ENCODE assay signal across 20 cellular contexts in the genomic region with DNA sequence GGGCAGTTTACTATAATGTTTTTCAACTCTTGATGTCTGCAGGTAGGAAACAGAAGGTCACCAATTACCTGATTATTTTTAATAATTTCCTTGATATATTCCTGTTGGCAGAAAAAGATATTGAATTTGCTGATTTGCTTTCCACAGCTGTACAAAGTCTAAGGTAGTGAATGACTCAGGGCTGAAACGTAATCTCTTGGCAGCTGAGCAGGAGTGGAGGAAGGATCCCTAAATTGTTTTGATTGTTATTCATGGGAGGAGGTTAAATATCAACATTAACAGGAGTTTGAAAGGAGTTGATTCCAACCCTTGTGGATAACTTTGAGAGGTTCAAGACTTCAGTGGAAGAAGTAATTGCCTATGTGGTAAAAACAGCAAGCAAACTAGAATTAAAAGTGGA.
A peak's percentile ranks its signal among the peaks of the same experiment; 100 is the strongest.
DNase-seq lines count a peak whose midpoint lies in the region; ATAC-seq and TF ChIP-seq lines count a peak whose summit lies in the region.
"Had no signal": no experiment of that assay in that cellular context is flagged by ENCODE, and none has a peak within 500 bp of the region (broad histone marks: within the 10 kb centered on the region; RNA-seq: fewer than 3 reads in every experiment).

No MANE protein-coding gene starts in this region.

- H3K4me1 ChIP-seq in breast epithelium, result no peaks in the 10 kb centered on the region
- H3K4me1 ChIP-seq in mesenchymal stem cell (ENCODE audit: control insufficient read depth, insufficient read depth, low read depth, low read length), result no peaks in the 10 kb centered on the region

- H2BK15ac ChIP-seq in mesenchymal stem cell (ENCODE audit: low read depth, poor library complexity, severe bottlenecking), result no peak overlapping the region

- no peak overlapping the region for H2BK120ac ChIP-seq in mesenchymal stem cell (ENCODE audit: low read depth, low read length)

- intact Hi-C loops in MCF 10A (cut with micrococcal nuclease) (no loop called here), breast epithelium (cut with DNase I; ENCODE audit: low total_unique reads) (no loop called here)

- H3K4me2 ChIP-seq in mesenchymal stem cell (ENCODE audit: low read length, poor library complexity, severe bottlenecking), result no peak overlapping the region

- H3K18ac ChIP-seq in mesenchymal stem cell (ENCODE audit: low read depth in 1 of 2, low read length in 2 of 2), result no peak overlapping the region

- no peaks in the 10 kb centered on the region for H3K79me1 ChIP-seq in mesenchymal stem cell (replicated peaks; ENCODE audit: low read length, poor library complexity, severe bottlenecking)

- H2BK12ac ChIP-seq in mesenchymal stem cell (ENCODE audit: low read length in 2 of 2), result no peak overlapping the region

- TF ChIP-seq CTCF in MCF 10A (IDR thresholded peaks at IDR 0.05; ENCODE audit: unreplicated experiment) (no peak), breast epithelium (IDR thresholded peaks at IDR 0.05) (no peak)

- no peak overlapping the region for H3K23ac ChIP-seq in mesenchymal stem cell (ENCODE audit: low read length in 2 of 2)

- H3K9me3 Mint-ChIP-seq in MCF 10A (ENCODE audit: unreplicated experiment), result no peaks in the 10 kb centered on the region
- H3K9me3 Mint-ChIP-seq: activated naive CD4-positive, alpha-beta T cell treated with anti-CD3 and anti-CD28 coated beads, Interleukin-2, amount 10 ng/mL, durations not matched to agents 7 days and 5 days had no signal

- no peaks in the 10 kb centered on the region for H3K27me3 Mint-ChIP-seq in MCF 10A (ENCODE audit: insufficient read depth, unreplicated experiment)
- H3K27me3 Mint-ChIP-seq: activated naive CD4-positive, alpha-beta T cell treated with anti-CD3 and anti-CD28 coated beads, Interleukin-2, amount 10 ng/mL, durations not matched to agents 7 days and 5 days; CD4-positive, CD25-positive, alpha-beta regulatory T cell; T-helper 17 cell had no signal

- H4K8ac ChIP-seq in mesenchymal stem cell (ENCODE audit: low read length), result no peak overlapping the region

- CTCF ChIA-PET in MCF 10A (lab: Yijun Ruan, JAX), result interaction anchor here (0.6 kb wide), 1 partner anchor 238 kb away, joined by 3 read pairs; no protein-coding TSS in a partner anchor

- no peak overlapping the region for H3K27ac ChIP-seq in breast epithelium
- no peak overlapping the region for H3K27ac ChIP-seq in mesenchymal stem cell (ENCODE audit: low read length, poor library complexity, severe bottlenecking)

- no peak overlapping the region for H3K14ac ChIP-seq in mesenchymal stem cell (ENCODE audit: low read length in 2 of 2)

- H3K4me3 ChIP-seq in breast epithelium (no peak overlapping the region), mesenchymal stem cell (ENCODE audit: insufficient read depth in 1 of 2, low read depth in 1 of 2, low read length in 2 of 2) (no peak overlapping the region)

- peaks cover 8% of the 10 kb centered on the region for H3K4me1 Mint-ChIP-seq in MCF 10A (ENCODE audit: insufficient read depth, unreplicated experiment)
- H3K4me1 Mint-ChIP-seq: activated naive CD4-positive, alpha-beta T cell treated with anti-CD3 and anti-CD28 coated beads, Interleukin-2, amount 10 ng/mL, durations not matched to agents 7 days and 5 days; CD4-positive, CD25-positive, alpha-beta regulatory T cell; natural killer cell; T-helper 17 cell had no signal

- no peak overlapping the region for H2AFZ ChIP-seq in mesenchymal stem cell (ENCODE audit: low read depth, low read length)

- 65% methylated on average over 1 of the region's 1 CpG for WGBS in mesenchymal stem cell

- no peak overlapping the region for H4K91ac ChIP-seq in mesenchymal stem cell (ENCODE audit: low read length)

- DNase-seq in MCF 10A (ENCODE audit: unreplicated experiment), result peak; percentile 47
- no peak for DNase-seq in breast epithelium (ENCODE audit: low spot score in 2 of 2)
- peak; percentile 23 for DNase-seq in amniotic stem cell (lab: John Stamatoyannopoulos, UW)
- peak; percentile 9 for DNase-seq in glomerular visceral epithelial cell (ENCODE audit: extremely low spot score)
- DNase-seq in mesenchymal stem cell, result no peak
- DNase-seq in NCI-H1436 treated with DMSO at 0.1 percent for 48 hours (lab: John Stamatoyannopoulos, UW), result no peak
- no peak for DNase-seq in Kasumi-1 (lab: John Stamatoyannopoulos, UW)
- DNase-seq: 8988T; activated CD4-positive, alpha-beta T cell treated with anti-CD3 and anti-CD28 coated beads for 1 hour; activated CD8-positive, alpha-beta memory T cell treated with anti-CD3 and anti-CD28 coated beads, Interleukin-2, amount 50 U/mL, for 48 hours; activated naive CD4-positive, alpha-beta T cell treated with anti-CD3 and anti-CD28 coated beads, Interleukin-2, amount 10 ng/mL, durations not matched to agents 7 days and 5 days; CD4-positive, CD25-positive, alpha-beta regulatory T cell; KG1; natural killer cell; NCI-H1694; stimulated activated CD4-positive, alpha-beta T cell treated with anti-CD3 and anti-CD28 coated beads, Interleukin-4, amount 100 ng/mL, for 4 hours; T-helper 17 cell; trophoblast cell had no signal

- no peak overlapping the region for H3K4ac ChIP-seq in mesenchymal stem cell (ENCODE audit: low read depth in 1 of 2, low read length in 2 of 2)

- ATAC-seq in GM18505 (IDR thresholded peaks at IDR 0.05; ENCODE audit: unreplicated experiment), result no peak
- ATAC-seq: natural killer cell, Right ventricle myocardium inferior, T-helper 17 cell had no signal

- H3K27ac Mint-ChIP-seq in MCF 10A (ENCODE audit: low read depth, unreplicated experiment), result no peak overlapping the region
- H3K27ac Mint-ChIP-seq: activated naive CD4-positive, alpha-beta T cell treated with anti-CD3 and anti-CD28 coated beads, Interleukin-2, amount 10 ng/mL, durations not matched to agents 7 days and 5 days; natural killer cell; T-helper 17 cell had no signal

- no peaks in the 10 kb centered on the region for H3K36me3 Mint-ChIP-seq in MCF 10A (ENCODE audit: insufficient read depth, unreplicated experiment)
- H3K36me3 Mint-ChIP-seq: activated naive CD4-positive, alpha-beta T cell treated with anti-CD3 and anti-CD28 coated beads, Interleukin-2, amount 10 ng/mL, durations not matched to agents 7 days and 5 days; CD4-positive, CD25-positive, alpha-beta regulatory T cell; natural killer cell had no signal

- H3K9me3 ChIP-seq in breast epithelium (no peaks in the 10 kb centered on the region), mesenchymal stem cell (ENCODE audit: control insufficient read depth, low read length) (no peaks in the 10 kb centered on the region)

- H3K27me3 ChIP-seq in breast epithelium, result no peaks in the 10 kb centered on the region
- no peaks in the 10 kb centered on the region for H3K27me3 ChIP-seq in mesenchymal stem cell (ENCODE audit: control insufficient read depth in 1 of 2, insufficient read depth in 1 of 2, low read length in 2 of 2)

- POLR2A ChIA-PET in MCF 10A (lab: Yijun Ruan, JAX), result no interaction called here

- H3K4me3 Mint-ChIP-seq in MCF 10A (ENCODE audit: unreplicated experiment), result no peak overlapping the region
- H3K4me3 Mint-ChIP-seq: activated naive CD4-positive, alpha-beta T cell treated with anti-CD3 and anti-CD28 coated beads, Interleukin-2, amount 10 ng/mL, durations not matched to agents 7 days and 5 days; CD4-positive, CD25-positive, alpha-beta regulatory T cell; natural killer cell; T-helper 17 cell had no signal

- no peak overlapping the region for H3K9ac ChIP-seq in mesenchymal stem cell (ENCODE audit: low read length)

- no peaks in the 10 kb centered on the region for H3K36me3 ChIP-seq in breast epithelium
- no peaks in the 10 kb centered on the region for H3K36me3 ChIP-seq in mesenchymal stem cell (ENCODE audit: control insufficient read depth in 1 of 2, insufficient read depth in 2 of 2, low read depth in 1 of 2, low read length in 2 of 2)

- BruUV-seq in MCF 10A (replicated peaks; lab: Mats Ljungman, UMichigan), result no TSS peak

- H2BK5ac ChIP-seq in mesenchymal stem cell (ENCODE audit: low read depth, low read length, poor library complexity, severe bottlenecking), result no peak overlapping the region

- no peak overlapping the region for H2AK5ac ChIP-seq in mesenchymal stem cell (ENCODE audit: low read length, severe bottlenecking)

- TF ChIP-seq POLR2A in breast epithelium (IDR thresholded peaks at IDR 0.05), result no peak
- TF ChIP-seq POLR2A in GM18505 (IDR thresholded peaks at IDR 0.05; ENCODE audit: borderline replicate concordance, extremely low read depth, insufficient read depth, insufficient read length), result no peak

Comparison
In these comparisons a context has a peak if more than half of its experiments do, and no peak if none do; other contexts are left out.
1. DNase-seq: peak in MCF 10A (single experiment), amniotic stem cell (single experiment) and glomerular visceral epithelial cell (single experiment); none in breast epithelium (0 of 2), mesenchymal stem cell (single experiment), NCI-H1436 treated with DMSO at 0.1 percent for 48 hours (single experiment) and Kasumi-1 (0 of 2).